In genomic region chr19:45782820-45783785, GRCh38 we compare ENCODE assay signal across 10 cellular contexts. TPM values are rescaled to one million over a fixed set of nuclear protein-coding genes. Genes with fewer than 3 reads are reported as not detected.
DNase-seq lines count a peak whose midpoint lies in the region; ATAC-seq and TF ChIP-seq lines count a peak whose summit lies in the region.
"Had no signal": no experiment of that assay in that cellular context is flagged by ENCODE, and none has a peak within 500 bp of the region (broad histone marks: within the 10 kb centered on the region; RNA-seq: fewer than 3 reads in every experiment).

No MANE protein-coding gene starts in this region.

- H3K4me3 Mint-ChIP-seq in Caco-2 (ENCODE audit: unreplicated experiment): no peak overlapping the region
- H3K4me3 Mint-ChIP-seq: IgD-negative memory B cell had no signal

- POLR2A ChIA-PET in Caco-2 (lab: Charles Lee): interaction anchor here (0.6 to 1.3 kb wide), 8 partner anchors 8 to 1114 kb away, joined by 3 to 9 read pairs (median 5); partner anchors contain the start of genes QPCTL and SYMPK

- H3K9ac ChIP-seq in duodenal mucosa (ENCODE audit: low read depth in 1 of 2, low read length in 2 of 2) (no peak overlapping the region), mesenchymal stem cell (ENCODE audit: low read length) (peak overlapping the region; percentile 87)

- H2AFZ ChIP-seq in mesenchymal stem cell (ENCODE audit: low read depth, low read length): peak overlapping the region; percentile 3

- WGBS in mesenchymal stem cell: 26% methylated on average over 19 of the region's 26 CpGs
- 23% methylated on average over 26 of the region's 26 CpGs for WGBS in urinary bladder

- intact Hi-C loops in Caco-2 (cut with micrococcal nuclease; ENCODE audit: unreplicated experiment): no loop called here

- H3K4ac ChIP-seq in mesenchymal stem cell (ENCODE audit: low read depth in 1 of 2, low read length in 2 of 2): peak overlapping the region; percentile 52 to 79

- H3K4me1 Mint-ChIP-seq in Caco-2 (ENCODE audit: low read depth, unreplicated experiment): peaks cover 18% of the 10 kb centered on the region

- H4K8ac ChIP-seq in mesenchymal stem cell (ENCODE audit: low read length): peak overlapping the region; percentile 75

- H3K9me3 ChIP-seq in MG63 (no peaks in the 10 kb centered on the region), duodenal mucosa (ENCODE audit: control insufficient read depth in 1 of 2, low read length in 2 of 2) (no peaks in the 10 kb centered on the region), mesenchymal stem cell (ENCODE audit: control insufficient read depth, low read length) (no peaks in the 10 kb centered on the region), Caco-2 (no peaks in the 10 kb centered on the region)

- peaks cover 72% of the 10 kb centered on the region for H3K36me3 ChIP-seq in MG63
- peaks cover 2 to 23% of the 10 kb centered on the region in 2 donors for H3K36me3 ChIP-seq in duodenal mucosa (ENCODE audit: control insufficient read depth in 1 of 2, insufficient read depth in 2 of 2, low read length in 2 of 2)
- H3K36me3 ChIP-seq in mesenchymal stem cell (ENCODE audit: control insufficient read depth in 1 of 2, insufficient read depth in 2 of 2, low read depth in 1 of 2, low read length in 2 of 2): peaks cover 45 to 63% of the 10 kb centered on the region in 2 experiments
- peaks cover 5% of the 10 kb centered on the region for H3K36me3 ChIP-seq in urinary bladder (ENCODE audit: insufficient read depth)
- H3K36me3 ChIP-seq in Caco-2 (ENCODE audit: control insufficient read depth, insufficient read depth, low read length): no peaks in the 10 kb centered on the region

- H3K36me3 Mint-ChIP-seq in Caco-2 (ENCODE audit: insufficient read depth, unreplicated experiment): peaks cover 62% of the 10 kb centered on the region

- no peaks in the 10 kb centered on the region for H3K9me3 Mint-ChIP-seq in Caco-2 (ENCODE audit: unreplicated experiment)
- H3K9me3 Mint-ChIP-seq: IgD-negative memory B cell had no signal

- H4K91ac ChIP-seq in mesenchymal stem cell (ENCODE audit: low read length): peak overlapping the region; percentile 83

- H3K27me3 Mint-ChIP-seq in Caco-2 (ENCODE audit: insufficient read depth, unreplicated experiment): no peaks in the 10 kb centered on the region

- no peak for ATAC-seq in HG03520 (IDR thresholded peaks at IDR 0.05; ENCODE audit: unreplicated experiment)

- H2AK5ac ChIP-seq in mesenchymal stem cell (ENCODE audit: low read length, severe bottlenecking): peak overlapping the region; percentile 61

- peak overlapping the region; percentile 57 for H3K4me2 ChIP-seq in mesenchymal stem cell (ENCODE audit: low read length, poor library complexity, severe bottlenecking)

- TF ChIP-seq CTCF in Caco-2 (IDR thresholded peaks at IDR 0.05; ENCODE audit: insufficient read depth in 1 of 2, low read depth in 1 of 2, low read length in 1 of 2, severe bottlenecking in 1 of 2, unreplicated experiment in 1 of 2): no peak

- H3K27ac ChIP-seq in duodenal mucosa (ENCODE audit: low read depth, low read length): peak overlapping the region; percentile 13
- H3K27ac ChIP-seq in mesenchymal stem cell (ENCODE audit: low read length, poor library complexity, severe bottlenecking): peak overlapping the region; percentile 92
- H3K27ac ChIP-seq in urinary bladder (ENCODE audit: low read depth): peak overlapping the region; percentile 81

- H3K18ac ChIP-seq in mesenchymal stem cell (ENCODE audit: low read depth in 1 of 2, low read length in 2 of 2): peak overlapping the region; percentile 82 to 86

- peak overlapping the region; percentile 77 for H2BK120ac ChIP-seq in mesenchymal stem cell (ENCODE audit: low read depth, low read length)

- no peak overlapping the region for H3K23ac ChIP-seq in mesenchymal stem cell (ENCODE audit: low read length in 2 of 2)

- BruUV-seq in Caco-2 (replicated peaks; lab: Mats Ljungman, UMichigan): no TSS peak

- H3K4me3 ChIP-seq in MG63 (no peak overlapping the region; the same call in 1 of the 2 replicates), duodenal mucosa (ENCODE audit: low read depth in 1 of 2, low read length in 2 of 2) (no peak overlapping the region), mesenchymal stem cell (ENCODE audit: insufficient read depth in 1 of 2, low read depth in 1 of 2, low read length in 2 of 2) (peak overlapping the region in 1 of 2 experiments; percentile 88), urinary bladder (ENCODE audit: low read depth, low read length) (no peak overlapping the region), Caco-2 (ENCODE audit: low read depth, low read length) (no peak overlapping the region)

- H3K27me3 ChIP-seq in MG63 (no peaks in the 10 kb centered on the region), duodenal mucosa (ENCODE audit: control insufficient read depth in 1 of 2, insufficient read depth in 2 of 2, low read length in 2 of 2) (peaks cover 0 to 5% of the 10 kb centered on the region in 2 donors), mesenchymal stem cell (ENCODE audit: control insufficient read depth in 1 of 2, insufficient read depth in 1 of 2, low read length in 2 of 2) (no peaks in the 10 kb centered on the region), Caco-2 (replicated peaks; ENCODE audit: control insufficient read depth, insufficient read depth, low read length) (no peaks in the 10 kb centered on the region)

- peak overlapping the region; percentile 75 for H2BK5ac ChIP-seq in mesenchymal stem cell (ENCODE audit: low read depth, low read length, poor library complexity, severe bottlenecking)

- H3K4me1 ChIP-seq in duodenal mucosa (ENCODE audit: control insufficient read depth in 1 of 2, insufficient read depth in 2 of 2, low read length in 2 of 2) (peaks cover 22 to 33% of the 10 kb centered on the region in 2 donors), mesenchymal stem cell (ENCODE audit: control insufficient read depth, insufficient read depth, low read depth, low read length) (peaks cover 48% of the 10 kb centered on the region), urinary bladder (ENCODE audit: insufficient read depth) (peaks cover 4% of the 10 kb centered on the region), Caco-2 (peaks cover 15% of the 10 kb centered on the region)

- peak overlapping the region; percentile 15 to 55 for H2BK12ac ChIP-seq in mesenchymal stem cell (ENCODE audit: low read length in 2 of 2)

- peaks cover 51% of the 10 kb centered on the region for H3K79me1 ChIP-seq in mesenchymal stem cell (replicated peaks; ENCODE audit: low read length, poor library complexity, severe bottlenecking)

- peak overlapping the region in 1 of 2 experiments; percentile 89 for H3K14ac ChIP-seq in mesenchymal stem cell (ENCODE audit: low read length in 2 of 2)

- DNase-seq in MG63: peak; percentile 86
- DNase-seq in mesenchymal stem cell: peak; percentile 91
- DNase-seq in SW 1271 (lab: John Stamatoyannopoulos, UW): no peak
- no peak for DNase-seq in cerebellar nuclear complex (lab: John Stamatoyannopoulos, UW)
- no peak for DNase-seq in Caco-2
- DNase-seq: stimulated activated CD4-positive, alpha-beta T cell treated with anti-CD3 and anti-CD28 coated beads, Interleukin-2, amount 100 ng/mL, for 24 hours had no signal

- no peak overlapping the region for H3K27ac Mint-ChIP-seq in Caco-2 (ENCODE audit: unreplicated experiment)
- H3K27ac Mint-ChIP-seq: IgD-negative memory B cell had no signal

- peak overlapping the region; percentile 65 for H2BK15ac ChIP-seq in mesenchymal stem cell (ENCODE audit: low read depth, poor library complexity, severe bottlenecking)

- CTCF ChIA-PET in Caco-2 (lab: Charles Lee): interaction anchor here (0.5 to 2.7 kb wide), 11 partner anchors 9 to 612 kb away, joined by 3 to 10 read pairs (median 6); partner anchors contain the start of gene DMWD

RNA-seq across cellular contexts. Expression of gene DMPK, which starts 0.8 kb away (rescaled TPM):
- 3.9 and 7.0 TPM in 2 replicates for total RNA-seq in MG63 (2014; rRNA removed; shearing (Covaris generic); ENCODE audit: low replicate concordance)
- 54.2 TPM for polyA plus RNA-seq in mesenchymal stem cell (2013, experiment 1 of 2)
- 51.7 TPM for polyA plus RNA-seq in mesenchymal stem cell (2013, experiment 2 of 2)
- total RNA-seq in urinary bladder: 49.4 TPM
- polyA plus RNA-seq in urinary bladder: 223 TPM
- total RNA-seq in Caco-2 (2022): 28.1 and 30.2 TPM in 2 replicates

RNA-seq across cellular contexts. Expression of gene DMWD, which starts 9.5 kb away (rescaled TPM):
- 30.4 and 48.0 TPM in 2 replicates for total RNA-seq in MG63 (2014; rRNA removed; shearing (Covaris generic); ENCODE audit: low replicate concordance)
- polyA plus RNA-seq in mesenchymal stem cell (2013, experiment 1 of 2): 35.9 TPM
- 32.6 TPM for polyA plus RNA-seq in mesenchymal stem cell (2013, experiment 2 of 2)
- 24.7 TPM for total RNA-seq in urinary bladder
- polyA plus RNA-seq in urinary bladder: 43.7 TPM
- total RNA-seq in Caco-2 (2022): 72.4 and 76.3 TPM in 2 replicates

RNA-seq across cellular contexts. Expression of gene SIX5, which starts 14.1 kb away (rescaled TPM):
- total RNA-seq in MG63 (2014; rRNA removed; shearing (Covaris generic); ENCODE audit: low replicate concordance): 11.4 and 18.6 TPM in 2 replicates
- 16.0 TPM for polyA plus RNA-seq in mesenchymal stem cell (2013, experiment 1 of 2)
- 14.5 TPM for polyA plus RNA-seq in mesenchymal stem cell (2013, experiment 2 of 2)
- 10.4 TPM for total RNA-seq in urinary bladder
- 51.1 TPM for polyA plus RNA-seq in urinary bladder
- total RNA-seq in Caco-2 (2022): 23.7 and 28.6 TPM in 2 replicates

RNA-seq across cellular contexts. Expression of gene RSPH6A, which starts 32.0 kb away (rescaled TPM):
- total RNA-seq in MG63 (2014; rRNA removed; shearing (Covaris generic); ENCODE audit: low replicate concordance): not detected in 2 replicates
- 0.01 TPM for polyA plus RNA-seq in mesenchymal stem cell (2013, experiment 1 of 2)
- polyA plus RNA-seq in mesenchymal stem cell (2013, experiment 2 of 2): not detected
- total RNA-seq in urinary bladder (not detected), Caco-2 (2022) (0.23 and 0.30 TPM in 2 replicates)
- polyA plus RNA-seq in urinary bladder: not detected
- polyA plus RNA-seq: IgD-negative memory B cell had no signal

RNA-seq across cellular contexts. Expression of gene MEIOSIN, which starts 49.9 kb away (rescaled TPM):
- total RNA-seq in MG63 (2014; rRNA removed; shearing (Covaris generic); ENCODE audit: low replicate concordance): 0.99 TPM in 1 of 2 replicates, not detected in the other
- polyA plus RNA-seq in mesenchymal stem cell (2013, experiment 1 of 2): not detected
- polyA plus RNA-seq in mesenchymal stem cell (2013, experiment 2 of 2): not detected
- not detected for total RNA-seq in urinary bladder
- not detected for polyA plus RNA-seq in urinary bladder
- total RNA-seq in Caco-2 (2022): not detected in 2 replicates
- polyA plus RNA-seq: IgD-negative memory B cell had no signal

Comparison
In these comparisons a context has a peak if more than half of its experiments do, and no peak if none do; other contexts are left out.
1. DNase-seq: peak in MG63 (single experiment) and mesenchymal stem cell (single experiment); none in SW 1271 (0 of 2), cerebellar nuclear complex (0 of 2) and Caco-2 (0 of 2).
2. H3K27ac ChIP-seq: peak in every context shown above with its lines; median percentile 92 in mesenchymal stem cell; 81 in urinary bladder; 13 in duodenal mucosa.